8 cellular contexts compared by ENCODE assay signal in the genomic region with DNA sequence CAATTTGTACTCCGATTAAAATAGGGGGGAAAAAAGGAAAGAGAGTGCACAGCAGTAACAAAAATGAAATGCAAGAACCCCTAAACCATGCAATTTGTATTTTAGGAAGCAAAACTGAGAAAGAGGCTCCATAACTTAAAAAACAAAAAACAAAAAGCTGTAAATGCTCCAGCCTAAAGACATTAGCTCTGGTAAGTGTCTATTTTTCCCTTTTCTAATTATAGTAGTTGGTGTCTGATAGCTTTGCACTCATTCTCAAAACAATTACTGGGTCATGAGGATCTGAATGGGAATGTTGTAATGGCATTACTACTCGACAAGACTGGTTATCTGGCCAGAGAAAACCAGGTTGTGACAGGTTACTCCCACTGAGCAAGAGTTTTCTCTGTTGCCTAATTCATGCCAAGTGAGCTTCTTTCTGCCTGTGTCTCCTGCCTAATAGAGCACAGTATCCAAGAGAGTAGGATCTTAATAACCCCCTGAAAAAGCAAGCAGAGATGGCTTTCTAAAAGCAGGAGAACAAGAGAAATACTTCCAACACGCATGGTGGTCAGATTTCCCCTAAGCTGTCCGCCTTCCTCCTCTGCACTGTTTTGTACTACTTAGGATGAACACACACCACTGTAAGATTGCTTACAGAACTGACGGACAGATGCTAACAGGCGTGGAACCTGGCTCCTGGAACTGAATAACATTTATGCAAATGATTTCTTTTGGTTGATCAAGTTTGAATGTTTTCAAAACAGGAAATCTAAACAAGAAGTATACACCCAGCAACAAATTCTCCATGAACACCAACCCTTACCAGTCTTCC.
DNase-seq lines count a peak whose midpoint lies in the region; ATAC-seq, FAIRE-seq and TF ChIP-seq lines count a peak whose summit lies in the region.

No MANE protein-coding gene starts in this region.

- H3K27ac Mint-ChIP-seq in activated T-cell treated with anti-CD3 and anti-CD28 coated beads, Interleukin-2, amount 50 U/mL, for 72 hours: peak overlapping the region; percentile 83
- no peak overlapping the region for H3K27ac Mint-ChIP-seq in astrocyte (ENCODE audit: unreplicated experiment)

- no peaks in the 10 kb centered on the region for H3K9me3 ChIP-seq in astrocyte (ENCODE audit: insufficient read depth, low read depth, low read length)

- peak overlapping the region; percentile 77 for H3K4me2 ChIP-seq in astrocyte (ENCODE audit: low read length)

- H3K27ac ChIP-seq in astrocyte (ENCODE audit: low read depth, low read length) (peak overlapping the region; percentile 59), temporal lobe (ENCODE audit: low read depth, low read length) (peak overlapping the region; percentile 98)

- H3K9ac ChIP-seq in astrocyte (ENCODE audit: low read length): peak overlapping the region; percentile 56

- no peak for DNase-seq in activated T-cell treated with anti-CD3 and anti-CD28 coated beads, Interleukin-2, amount 50 U/mL, for 72 hours
- no peak for DNase-seq in activated T-cell treated with anti-CD3 and anti-CD28 coated beads, Interleukin-2, amount 50 U/mL, for 48 hours
- peak; percentile 66 for DNase-seq in astrocyte (ENCODE audit: low read depth)
- peak; percentile 47 for DNase-seq in kidney epithelial cell (ENCODE audit: low read depth)
- no peak for DNase-seq in NCI-H1436 treated with DMSO at 0.1 percent for 48 hours (lab: John Stamatoyannopoulos, UW)
- DNase-seq in RCC 7860 (ENCODE audit: low spot score): no peak

- peaks cover 38% of the 10 kb centered on the region for H3K4me1 ChIP-seq in astrocyte (ENCODE audit: insufficient read depth, low read length)

- peak overlapping the region; percentile 66 to 82 for H3K4me3 Mint-ChIP-seq in activated T-cell treated with anti-CD3 and anti-CD28 coated beads, Interleukin-2, amount 50 U/mL, for 72 hours
- no peak overlapping the region for H3K4me3 Mint-ChIP-seq in astrocyte (ENCODE audit: unreplicated experiment)

- H2AFZ ChIP-seq in astrocyte (ENCODE audit: low read depth, low read length): no peak overlapping the region

- TF ChIP-seq CTCF in astrocyte (IDR thresholded peaks at IDR 0.05; ENCODE audit: insufficient read depth, low read depth, low read length) (no peak), kidney epithelial cell (IDR thresholded peaks at IDR 0.05; ENCODE audit: insufficient read depth, low read length, poor library complexity, severe bottlenecking) (no peak)

- no peak for FAIRE-seq in astrocyte (lab: Jason Lieb, UNC)
- no peak for FAIRE-seq in RCC 7860 (lab: Jason Lieb, UNC)

- no peaks in the 10 kb centered on the region for H3K36me3 ChIP-seq in astrocyte (ENCODE audit: insufficient read depth, low read length)
- no peaks in the 10 kb centered on the region for H3K36me3 ChIP-seq in kidney epithelial cell (ENCODE audit: control insufficient read depth, insufficient read depth, low read length)

- ATAC-seq in activated T-cell treated with anti-CD3 and anti-CD28 coated beads, Interleukin-2, amount 50 U/mL, for 72 hours (replicated peaks in 1 of 2): no peak
- ATAC-seq in GM18498 (IDR thresholded peaks at IDR 0.05; ENCODE audit: unreplicated experiment): no peak

- no peaks in the 10 kb centered on the region for H3K27me3 Mint-ChIP-seq in activated T-cell treated with anti-CD3 and anti-CD28 coated beads, Interleukin-2, amount 50 U/mL, for 72 hours (ENCODE audit: low read depth)
- H3K27me3 Mint-ChIP-seq in astrocyte (ENCODE audit: low read depth, unreplicated experiment): no peaks in the 10 kb centered on the region

- H3K9me3 Mint-ChIP-seq in activated T-cell treated with anti-CD3 and anti-CD28 coated beads, Interleukin-2, amount 50 U/mL, for 72 hours: no peaks in the 10 kb centered on the region
- H3K9me3 Mint-ChIP-seq in astrocyte (ENCODE audit: unreplicated experiment): no peaks in the 10 kb centered on the region

- H3K27me3 ChIP-seq in astrocyte (ENCODE audit: insufficient read depth, low read length): no peaks in the 10 kb centered on the region
- H3K27me3 ChIP-seq in kidney epithelial cell (ENCODE audit: control insufficient read depth, insufficient read depth, low read length): no peaks in the 10 kb centered on the region

- H3K4me3 ChIP-seq in astrocyte (ENCODE audit: insufficient read depth, low read depth, low read length) (peak overlapping the region; percentile 22), kidney epithelial cell (ENCODE audit: low read depth, low read length) (no peak overlapping the region)

- H4K20me1 ChIP-seq in astrocyte (ENCODE audit: insufficient read depth, low read length): no peaks in the 10 kb centered on the region

- H3K79me2 ChIP-seq in astrocyte (ENCODE audit: insufficient read depth, low read length): no peaks in the 10 kb centered on the region

- H3K36me3 Mint-ChIP-seq in activated T-cell treated with anti-CD3 and anti-CD28 coated beads, Interleukin-2, amount 50 U/mL, for 72 hours (ENCODE audit: insufficient read depth in 2 of 2): peaks cover 3 to 26% of the 10 kb centered on the region in 2 donors
- no peaks in the 10 kb centered on the region for H3K36me3 Mint-ChIP-seq in astrocyte (ENCODE audit: low read depth, unreplicated experiment)

- peaks cover 75% of the 10 kb centered on the region for H3K4me1 Mint-ChIP-seq in activated T-cell treated with anti-CD3 and anti-CD28 coated beads, Interleukin-2, amount 50 U/mL, for 72 hours (ENCODE audit: low read depth)
- peaks cover 31% of the 10 kb centered on the region for H3K4me1 Mint-ChIP-seq in astrocyte (ENCODE audit: low read depth, unreplicated experiment)

Comparison
In these comparisons a context has a peak if more than half of its experiments do, and no peak if none do; other contexts are left out.
1. DNase-seq: peak in astrocyte (single experiment) and kidney epithelial cell (single experiment); none in activated T-cell treated with anti-CD3 and anti-CD28 coated beads, Interleukin-2, amount 50 U/mL, for 72 hours (0 of 2), activated T-cell treated with anti-CD3 and anti-CD28 coated beads, Interleukin-2, amount 50 U/mL, for 48 hours (0 of 2), NCI-H1436 treated with DMSO at 0.1 percent for 48 hours (single experiment) and RCC 7860 (single experiment).